8 cellular contexts compared by ENCODE assay signal in the genomic region with DNA sequence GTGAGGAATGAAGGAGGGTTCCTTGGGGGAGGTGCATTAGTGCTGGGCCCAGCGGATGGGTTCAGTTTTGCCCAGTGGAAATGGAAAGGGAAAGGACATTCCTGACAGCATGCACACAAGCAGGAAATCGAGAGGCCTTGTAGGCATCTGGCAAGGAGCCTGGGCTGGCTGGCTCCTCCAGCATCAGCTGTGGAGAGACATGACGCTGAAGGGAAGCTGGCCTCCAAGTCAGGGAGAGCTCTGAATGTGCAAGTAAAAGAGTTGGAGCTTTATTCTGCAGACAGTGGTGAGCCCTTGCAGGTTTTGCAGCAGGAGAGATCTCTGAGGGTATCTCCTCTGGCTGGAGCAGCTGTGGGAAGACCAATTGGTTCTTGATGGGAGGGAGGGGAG.
DNase-seq lines count a peak whose midpoint lies in the region; ATAC-seq and TF ChIP-seq lines count a peak whose summit lies in the region.

No MANE protein-coding gene starts in this region.

- TF ChIP-seq POLR2A in heart left ventricle (IDR thresholded peaks at IDR 0.05), result no peak

- DNase-seq in G401 (ENCODE audit: low spot score) (peak; percentile 93), amygdala (lab: John Stamatoyannopoulos, UW) (peak in 41 of 56 donors; percentile 11 to 75 (median 42)), heart left ventricle (peak; percentile 80 to 93 (median 87)), sciatic nerve (ENCODE audit: low spot score) (peak; percentile 83), UCSD-AML1 (lab: John Stamatoyannopoulos, UW; ENCODE audit: unreplicated experiment) (no peak), AML-193 (lab: John Stamatoyannopoulos, UW) (no peak)
- no peak for DNase-seq in activated CD4-positive, CD25-positive, alpha-beta regulatory T cell (lab: John Stamatoyannopoulos, UW)
- no peak for DNase-seq in stimulated activated CD4-positive, alpha-beta T cell treated with anti-CD3 and anti-CD28 coated beads, Interleukin-2, amount 100 ng/mL, for 48 hours

- no peaks in the 10 kb centered on the region for H3K36me3 ChIP-seq in heart left ventricle

- intact Hi-C loops in heart left ventricle (cut with DNase I), result no loop called here
- intact Hi-C loops in sciatic nerve (cut with DNase I), result no loop called here

- peaks cover 0 to 27% (median 17%) of the 10 kb centered on the region in 12 donors for H3K4me1 ChIP-seq in heart left ventricle

- H3K27me3 ChIP-seq in heart left ventricle, result no peaks in the 10 kb centered on the region

- in situ Hi-C loops in G401 (cut with HindIII; ENCODE audit: low sequenced_read_pairs), result no loop called here

- ATAC-seq in heart left ventricle (peak; percentile 76 to 95 (median 90)), sciatic nerve (peak; percentile 87)

- TF ChIP-seq CTCF in heart left ventricle (IDR thresholded peaks at IDR 0.05), result no peak

- no peak overlapping the region for H3K4me3 ChIP-seq in heart left ventricle

- peaks cover 0 to 10% (median 0%) of the 10 kb centered on the region in 12 donors for H3K9me3 ChIP-seq in heart left ventricle

- peak overlapping the region in 11 of 12 donors; percentile 41 to 84 (median 74) for H3K27ac ChIP-seq in heart left ventricle

- WGBS in heart left ventricle, 4 donors, result 7 to 14% (median 12%) methylated on average over 2 to 3 of the region's 3 CpGs

Comparison
In these comparisons a context has a peak if more than half of its experiments do, and no peak if none do; other contexts are left out.
1. DNase-seq: peak in G401 (single experiment), amygdala (41 of 56), heart left ventricle (5 of 5) and sciatic nerve (single experiment); none in activated CD4-positive, CD25-positive, alpha-beta regulatory T cell (0 of 4), UCSD-AML1 (single experiment), AML-193 (0 of 2) and stimulated activated CD4-positive, alpha-beta T cell treated with anti-CD3 and anti-CD28 coated beads, Interleukin-2, amount 100 ng/mL, for 48 hours (0 of 2).